9 cellular contexts compared by ENCODE assay signal in genomic region chr18:45686892-45687611, GRCh38. TPM values are rescaled to one million over a fixed set of nuclear protein-coding genes. Genes with fewer than 3 reads are reported as not detected.
DNase-seq lines count a peak whose midpoint lies in the region; ATAC-seq, FAIRE-seq and TF ChIP-seq lines count a peak whose summit lies in the region.
"Had no signal": no experiment of that assay in that cellular context is flagged by ENCODE, and none has a peak within 500 bp of the region (broad histone marks: within the 10 kb centered on the region; RNA-seq: fewer than 3 reads in every experiment).

No MANE protein-coding gene starts in this region.

- FAIRE-seq in GM12891 (lab: Jason Lieb, UNC): peak; percentile 86
- no peak for FAIRE-seq in urothelium cell line (lab: Jason Lieb, UNC)

- H3K4me3 Mint-ChIP-seq in immature natural killer cell: peak overlapping the region; percentile 89 to 98 (median 94)

- no peak overlapping the region for H3K27ac ChIP-seq in caudate nucleus (ENCODE audit: low read depth, low read length)
- H3K27ac ChIP-seq: vagina had no signal

- no peak for TF ChIP-seq POLR2A in GM12891 (IDR thresholded peaks at IDR 0.05; ENCODE audit: low read depth, low read length)

- in situ Hi-C loops in KBM-7 (cut with MboI; ENCODE audit: low pct_unique_long_range_greater_than_20kb, low sequenced_read_pairs): no loop called here

- peaks cover 0 to 9% (median 5%) of the 10 kb centered on the region in 3 donors for H3K27me3 Mint-ChIP-seq in immature natural killer cell (ENCODE audit: low read depth in 3 of 3)

- peak overlapping the region; percentile 96 to 99 (median 98) for H3K27ac Mint-ChIP-seq in immature natural killer cell

- DNase-seq in GM12891 (ENCODE audit: insufficient read length, low spot score) (no peak), KBM-7 (peak; percentile 90), immature natural killer cell (peak; percentile 79 to 83 (median 82)), urothelium cell line (ENCODE audit: low spot score) (no peak), glomerular visceral epithelial cell (ENCODE audit: extremely low spot score) (no peak), caudate nucleus (lab: John Stamatoyannopoulos, UW) (no peak)
- peak; percentile 35 for DNase-seq in activated CD4-positive, alpha-beta T cell treated with anti-CD3 and anti-CD28 coated beads, Interleukin-2, amount 50 U/mL, for 1 hour

- H3K36me3 Mint-ChIP-seq in immature natural killer cell: peaks cover 0 to 2% (median 2%) of the 10 kb centered on the region in 3 donors

- peak; percentile 93 for ATAC-seq in GM21528 (IDR thresholded peaks at IDR 0.05; ENCODE audit: low FRiP score, unreplicated experiment)

- no peaks in the 10 kb centered on the region for H3K9me3 Mint-ChIP-seq in immature natural killer cell

- peaks cover 81 to 85% of the 10 kb centered on the region in 2 donors for H3K4me1 Mint-ChIP-seq in immature natural killer cell

TF ChIP-seq in GM12891, 5 proteins besides CTCF, POLR2A, EP300 and RAD21:
- no peak for TF ChIP-seq TAF1 (IDR thresholded peaks at IDR 0.05; ENCODE audit: low read depth, low read length)
- TF ChIP-seq SPI1 (IDR thresholded peaks at IDR 0.05; ENCODE audit: low read depth, low read length): no peak
- no peak for TF ChIP-seq PAX5 (IDR thresholded peaks at IDR 0.05; ENCODE audit: insufficient read depth, low read length, severe bottlenecking)
- TF ChIP-seq POU2F2 (IDR thresholded peaks at IDR 0.05; ENCODE audit: low read depth, low read length): no peak
- TF ChIP-seq POLR2AphosphoS5 (IDR thresholded peaks at IDR 0.05; ENCODE audit: low read depth, low read length): no peak
TF ChIP-seq in GM12891: peak in this region for 0.

RNA-seq across cellular contexts. Expression of gene SLC14A1, which starts 36.9 kb away (rescaled TPM):
- polyA plus RNA-seq in GM12891 (2012; ENCODE audit: low read depth, missing spikeins): 0.30 TPM
- 10 to 100 TPM in 1 of 3 donors, 1 to 10 TPM in 2; 3.8 to 12.4 (median 5.1) TPM for polyA plus RNA-seq in immature natural killer cell

Comparison
In these comparisons a context has a peak if more than half of its experiments do, and no peak if none do; other contexts are left out.
1. DNase-seq: peak in KBM-7 (single experiment), activated CD4-positive, alpha-beta T cell treated with anti-CD3 and anti-CD28 coated beads, Interleukin-2, amount 50 U/mL, for 1 hour (single experiment) and immature natural killer cell (3 of 3); none in GM12891 (single experiment), urothelium cell line (single experiment), glomerular visceral epithelial cell (single experiment) and caudate nucleus (0 of 61).